Comparison of ENCODE assay signal across 36 cellular contexts in genomic region chr10:121049923-121050322, GRCh38.
"Had no signal": no experiment of that assay in that cellular context is flagged by ENCODE, and none has a peak within 500 bp of the region (broad histone marks: within the 10 kb centered on the region; RNA-seq: fewer than 3 reads in every experiment).

No MANE protein-coding gene starts in this region.

- ATAC-seq: activated CD8-positive, alpha-beta T cell treated with anti-CD3 and anti-CD28 coated beads for 36 hours; activated naive CD4-positive, alpha-beta T cell treated with anti-CD3 and anti-CD28 coated beads, Interleukin-2, amount 50 U/mL, for 72 hours; activated T-cell treated with anti-CD3 and anti-CD28 coated beads, Interleukin-2, amount 50 U/mL, for 4 hours; activated T-cell treated with anti-CD3 and anti-CD28 coated beads, Interleukin-2, amount 50 U/mL, for 72 hours; activated T-helper 17 cell treated with anti-CD3 and anti-CD28 coated beads, Interleukin-2, amount 50 U/mL, for 72 hours had no signal

- H3K36me3 ChIP-seq: ascending aorta, cardiac muscle cell had no signal

- H3K27ac Mint-ChIP-seq: activated B cell treated with CpG ODN at 0.5 μM for 24 hours; activated CD4-positive, alpha-beta memory T cell treated with anti-CD3 and anti-CD28 coated beads for 36 hours; activated CD4-positive, alpha-beta T cell treated with anti-CD3 and anti-CD28 coated beads, Interleukin-2, amount 10 ng/mL, durations not matched to agents 24 days and 14 days; activated CD8-positive, alpha-beta T cell treated with anti-CD3 and anti-CD28 coated beads for 36 hours; activated naive CD4-positive, alpha-beta T cell treated with anti-CD3 and anti-CD28 coated beads for 36 hours; activated naive CD4-positive, alpha-beta T cell treated with anti-CD3 and anti-CD28 coated beads, Interleukin-2, amount 50 U/mL, for 72 hours; activated naive CD8-positive, alpha-beta T cell treated with anti-CD3 and anti-CD28 coated beads, Interleukin-2, amount 10 ng/mL, durations not matched to agents 7 days and 5 days; activated T-cell treated with anti-CD3 and anti-CD28 coated beads, Interleukin-2, amount 50 U/mL, for 72 hours; activated T-helper 1 cell treated with anti-CD3 and anti-CD28 coated beads, Interleukin-12 subunit alpha, Interleukin-12 subunit beta, Interleukin-2, Interleukin-4 antibody, amounts not matched to agents 30 ng/mL and 10 ng/mL and 1 ng/mL, durations not matched to agents 14 hours and 24 hours and 36 hours; activated T-helper 17 cell treated with anti-CD3 and anti-CD28 coated beads, Interleukin-2, amount 50 U/mL, for 72 hours; T-helper 1 cell treated with Interleukin-12 subunit alpha and Interleukin-12 subunit beta and Interleukin-4 antibody, amounts not matched to agents 30 μg/mL and 1 μg/mL, for 36 hours; T-helper 2 cell treated with Interferon-gamma antibody and Interleukin-4, amounts not matched to agents 5 μg/mL and 100 μg/mL, for 36 hours had no signal

- H3K27me3 Mint-ChIP-seq: activated B cell treated with CpG ODN at 0.5 μM for 24 hours; activated CD4-positive, alpha-beta memory T cell treated with anti-CD3 and anti-CD28 coated beads for 36 hours; activated CD4-positive, alpha-beta T cell treated with anti-CD3 and anti-CD28 coated beads, Interleukin-2, amount 10 ng/mL, durations not matched to agents 24 days and 14 days; activated CD8-positive, alpha-beta T cell treated with anti-CD3 and anti-CD28 coated beads for 36 hours; activated naive CD8-positive, alpha-beta T cell treated with anti-CD3 and anti-CD28 coated beads, Interleukin-2, amount 10 ng/mL, durations not matched to agents 7 days and 5 days; central memory CD8-positive, alpha-beta T cell had no signal

- H3K27ac ChIP-seq: ascending aorta, cardiac muscle cell, VCaP had no signal

- DNase-seq: activated B cell treated with CpG ODN at 0.5 μM for 24 hours; activated CD4-positive, alpha-beta memory T cell treated with anti-CD3 and anti-CD28 coated beads for 36 hours; activated CD4-positive, alpha-beta T cell treated with anti-CD3 and anti-CD28 coated beads for 4 hours; activated CD4-positive, alpha-beta T cell treated with anti-CD3 and anti-CD28 coated beads, Interleukin-2, amount 10 ng/mL, durations not matched to agents 24 days and 14 days; activated CD4-positive, alpha-beta T cell treated with anti-CD3 and anti-CD28 coated beads, Interleukin-2, amount 50 U/mL, for 1 hour; activated CD4-positive, alpha-beta T cell treated with anti-CD3 and anti-CD28 coated beads, Interleukin-2, amount 50 U/mL, for 4 hours; activated CD4-positive, CD25-positive, alpha-beta regulatory T cell treated with anti-CD3 and anti-CD28 coated beads, Interleukin-2, amount 50 U/mL, for 72 hours; activated CD8-positive, alpha-beta memory T cell treated with anti-CD3 and anti-CD28 coated beads, Interleukin-2, amount 50 U/mL, for 4 hours; activated CD8-positive, alpha-beta T cell treated with anti-CD3 and anti-CD28 coated beads for 36 hours; activated effector memory CD4-positive, alpha-beta T cell treated with anti-CD3 and anti-CD28 coated beads, Interleukin-2, amount 50 U/mL, for 16 hours; activated gamma-delta T cell treated with Interleukin-2 at 50 U/mL for 16 hours; activated naive CD4-positive, alpha-beta T cell; activated naive CD4-positive, alpha-beta T cell treated with anti-CD3 and anti-CD28 coated beads for 36 hours; activated naive CD4-positive, alpha-beta T cell treated with anti-CD3 and anti-CD28 coated beads, Interleukin-2, amount 50 U/mL, for 16 hours; activated naive CD8-positive, alpha-beta T cell treated with anti-CD3 and anti-CD28 coated beads, Interleukin-2, amount 10 ng/mL, durations not matched to agents 7 days and 5 days; activated T-cell treated with anti-CD3 and anti-CD28 coated beads for 4 hours; activated T-cell treated with anti-CD3 and anti-CD28 coated beads, Interleukin-2, amount 50 U/mL, for 1 hour; activated T-cell treated with anti-CD3 and anti-CD28 coated beads, Interleukin-2, amount 50 U/mL, for 4 hours; activated T-cell treated with anti-CD3 and anti-CD28 coated beads, Interleukin-2, amount 50 U/mL, for 72 hours; amygdala; anterior cingulate cortex; caudate nucleus; cerebellar nuclear complex; T-helper 1 cell; T-helper 2 cell; T-helper 9 cell had no signal

- H3K4me3 Mint-ChIP-seq: activated B cell treated with CpG ODN at 0.5 μM for 24 hours; activated CD4-positive, alpha-beta memory T cell treated with anti-CD3 and anti-CD28 coated beads for 36 hours; activated CD4-positive, alpha-beta T cell treated with anti-CD3 and anti-CD28 coated beads, Interleukin-2, amount 10 ng/mL, durations not matched to agents 24 days and 14 days; activated CD8-positive, alpha-beta T cell treated with anti-CD3 and anti-CD28 coated beads for 36 hours; activated naive CD4-positive, alpha-beta T cell treated with anti-CD3 and anti-CD28 coated beads for 36 hours; activated naive CD8-positive, alpha-beta T cell treated with anti-CD3 and anti-CD28 coated beads, Interleukin-2, amount 10 ng/mL, durations not matched to agents 7 days and 5 days; activated T-cell treated with anti-CD3 and anti-CD28 coated beads, Interleukin-2, amount 50 U/mL, for 4 hours; activated T-cell treated with anti-CD3 and anti-CD28 coated beads, Interleukin-2, amount 50 U/mL, for 72 hours; activated T-helper 1 cell treated with anti-CD3 and anti-CD28 coated beads, Interleukin-12 subunit alpha, Interleukin-12 subunit beta, Interleukin-2, Interleukin-4 antibody, amounts not matched to agents 30 ng/mL and 10 ng/mL and 1 ng/mL, durations not matched to agents 14 hours and 24 hours and 36 hours; activated T-helper 17 cell treated with anti-CD3 and anti-CD28 coated beads, Interleukin-2, amount 50 U/mL, for 72 hours; brain; central memory CD8-positive, alpha-beta T cell; T-helper 1 cell treated with Interleukin-12 subunit alpha and Interleukin-12 subunit beta and Interleukin-4 antibody, amounts not matched to agents 30 μg/mL and 1 μg/mL, for 36 hours; T-helper 2 cell treated with Interferon-gamma antibody and Interleukin-4, amounts not matched to agents 5 μg/mL and 100 μg/mL, for 36 hours had no signal

- H3K4me3 ChIP-seq: ascending aorta, cardiac muscle cell had no signal

- H3K9me3 ChIP-seq: ascending aorta had no signal

- H3K4me1 Mint-ChIP-seq: activated B cell treated with CpG ODN at 0.5 μM for 24 hours; activated CD4-positive, alpha-beta T cell treated with anti-CD3 and anti-CD28 coated beads, Interleukin-2, amount 10 ng/mL, durations not matched to agents 24 days and 14 days; activated naive CD8-positive, alpha-beta T cell treated with anti-CD3 and anti-CD28 coated beads, Interleukin-2, amount 10 ng/mL, durations not matched to agents 7 days and 5 days; activated T-helper 17 cell treated with anti-CD3 and anti-CD28 coated beads, Interleukin-2, amount 50 U/mL, for 72 hours; central memory CD8-positive, alpha-beta T cell had no signal

- H3K36me3 Mint-ChIP-seq: activated CD4-positive, alpha-beta memory T cell treated with anti-CD3 and anti-CD28 coated beads for 36 hours; activated naive CD4-positive, alpha-beta T cell treated with anti-CD3 and anti-CD28 coated beads, Interleukin-2, amount 50 U/mL, for 72 hours; activated naive CD8-positive, alpha-beta T cell treated with anti-CD3 and anti-CD28 coated beads, Interleukin-2, amount 10 ng/mL, durations not matched to agents 7 days and 5 days; brain had no signal

- H3K9me3 Mint-ChIP-seq: activated B cell treated with CpG ODN at 0.5 μM for 24 hours; activated CD4-positive, alpha-beta T cell treated with anti-CD3 and anti-CD28 coated beads, Interleukin-2, amount 10 ng/mL, durations not matched to agents 24 days and 14 days; activated CD8-positive, alpha-beta T cell treated with anti-CD3 and anti-CD28 coated beads for 36 hours; activated naive CD8-positive, alpha-beta T cell treated with anti-CD3 and anti-CD28 coated beads, Interleukin-2, amount 10 ng/mL, durations not matched to agents 7 days and 5 days; activated T-helper 1 cell treated with anti-CD3 and anti-CD28 coated beads, Interleukin-12 subunit alpha, Interleukin-12 subunit beta, Interleukin-2, Interleukin-4 antibody, amounts not matched to agents 30 ng/mL and 10 ng/mL and 1 ng/mL, durations not matched to agents 14 hours and 24 hours and 36 hours; activated T-helper 17 cell treated with anti-CD3 and anti-CD28 coated beads, Interleukin-2, amount 50 U/mL, for 72 hours; central memory CD8-positive, alpha-beta T cell; T-helper 1 cell treated with Interleukin-12 subunit alpha and Interleukin-12 subunit beta and Interleukin-4 antibody, amounts not matched to agents 30 μg/mL and 1 μg/mL, for 36 hours; T-helper 2 cell treated with Interferon-gamma antibody and Interleukin-4, amounts not matched to agents 5 μg/mL and 100 μg/mL, for 36 hours had no signal

- H3K27me3 ChIP-seq: ascending aorta, cardiac muscle cell had no signal

- H3K4me1 ChIP-seq: ascending aorta had no signal
